Comparison of ENCODE assay signal across 10 cellular contexts in the genomic region with DNA sequence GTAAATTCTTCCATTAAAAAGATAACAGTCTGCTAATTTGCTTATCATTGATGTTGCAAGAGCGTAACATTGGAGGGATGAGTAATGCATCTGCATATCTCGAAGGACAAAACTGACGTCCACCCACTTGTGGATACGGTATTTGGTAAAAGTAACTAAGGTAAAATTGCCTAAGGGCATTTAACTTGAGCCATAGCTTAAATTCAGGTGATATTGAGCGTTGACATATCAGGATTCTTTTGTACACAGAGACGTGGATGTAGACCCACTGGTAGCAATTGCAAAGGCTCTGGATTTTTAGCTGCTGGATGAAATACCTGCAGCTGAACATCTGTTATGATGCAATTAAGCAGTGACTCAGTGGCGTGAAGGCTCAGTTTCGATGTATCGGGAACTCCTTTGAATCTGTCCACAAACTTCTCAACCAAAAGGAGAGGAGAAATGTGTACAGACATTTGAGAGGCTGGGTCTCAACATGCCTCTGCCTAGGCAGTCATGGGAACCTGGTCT.
DNase-seq lines count a peak whose midpoint lies in the region; TF ChIP-seq lines count a peak whose summit lies in the region.
"Had no signal": no experiment of that assay in that cellular context is flagged by ENCODE, and none has a peak within 500 bp of the region (broad histone marks: within the 10 kb centered on the region; RNA-seq: fewer than 3 reads in every experiment).

No MANE protein-coding gene starts in this region.

- no peaks in the 10 kb centered on the region for H3K9me3 ChIP-seq in BLaER1
- no peaks in the 10 kb centered on the region for H3K9me3 ChIP-seq in Loucy (ENCODE audit: insufficient read depth, low read depth, low read length)
- H3K9me3 ChIP-seq in adrenal gland (replicated peaks in 1 of 3) = no peaks in the 10 kb centered on the region
- H3K9me3 ChIP-seq in muscle layer of duodenum (ENCODE audit: control insufficient read depth in 1 of 2, low read length in 2 of 2) = no peaks in the 10 kb centered on the region

- peak in 4 of 7 donors; percentile 58 to 72 (median 65) for DNase-seq in adrenal gland
- DNase-seq in erythroblast (lab: John Stamatoyannopoulos, UW) = no peak
- no peak for DNase-seq in C1 segment of cervical spinal cord (lab: John Stamatoyannopoulos, UW)
- DNase-seq in NCI-H345 (lab: John Stamatoyannopoulos, UW) = no peak
- DNase-seq in NCI-H446 treated with DMSO at 0.1 percent for 48 hours (lab: John Stamatoyannopoulos, UW) = no peak
- DNase-seq: hypothalamus had no signal

- 34 to 49% (median 40%) methylated on average over 9 of the region's 9 CpGs for WGBS in adrenal gland, 4 donors

- H3K4me1 ChIP-seq in BLaER1 (peaks cover 98% of the 10 kb centered on the region), Loucy (ENCODE audit: insufficient read depth, low read length, poor library complexity, severe bottlenecking) (peaks cover 95% of the 10 kb centered on the region), adrenal gland (replicated peaks in 1 of 2) (peaks cover 69 to 98% of the 10 kb centered on the region in 2 donors), muscle layer of duodenum (ENCODE audit: control insufficient read depth in 1 of 2, insufficient read depth in 2 of 2, low read length in 2 of 2) (peaks cover 72 to 80% of the 10 kb centered on the region in 2 donors)

- H3K27me3 ChIP-seq in BLaER1 (no peaks in the 10 kb centered on the region), Loucy (ENCODE audit: insufficient read depth, low read length, poor library complexity, severe bottlenecking) (no peaks in the 10 kb centered on the region), adrenal gland (no peaks in the 10 kb centered on the region), muscle layer of duodenum (ENCODE audit: low read depth, low read length) (no peaks in the 10 kb centered on the region)

- H3K9me2 ChIP-seq in Loucy (replicated peaks; ENCODE audit: low read depth, low read length) = no peaks in the 10 kb centered on the region

- peak overlapping the region; percentile 98 for H3K4me2 ChIP-seq in BLaER1
- H3K4me2 ChIP-seq in Loucy (ENCODE audit: low read depth, low read length, poor library complexity, severe bottlenecking) = peak overlapping the region; percentile 92

- H3K4me3 ChIP-seq in BLaER1 (no peak overlapping the region), Loucy (ENCODE audit: low read length, poor library complexity, severe bottlenecking) (peak overlapping the region; percentile 70), adrenal gland (no peak overlapping the region), muscle layer of duodenum (ENCODE audit: low read depth in 1 of 2, low read length in 2 of 2) (no peak overlapping the region)

- TF ChIP-seq POLR2A in adrenal gland (IDR thresholded peaks at IDR 0.05) = peak in 1 of 2 donors; percentile 26
- no peak for TF ChIP-seq POLR2A in erythroblast (IDR thresholded peaks at IDR 0.05; ENCODE audit: low read length)

- peak overlapping the region; percentile 35; the same call in 1 of the 2 replicates for H3K27ac ChIP-seq in BLaER1
- peak overlapping the region; percentile 54 to 93 (median 84) for H3K27ac ChIP-seq in adrenal gland
- H3K27ac ChIP-seq in muscle layer of duodenum (ENCODE audit: low read length) = peak overlapping the region; percentile 96
- H3K27ac ChIP-seq: HL-60 had no signal

- H3K36me3 ChIP-seq in BLaER1 (peaks cover 52% of the 10 kb centered on the region), Loucy (ENCODE audit: insufficient read depth, low read length) (peaks cover 17% of the 10 kb centered on the region; the same call in 1 of the 2 replicates), adrenal gland (replicated peaks in 1 of 2) (no peaks in the 10 kb centered on the region), muscle layer of duodenum (ENCODE audit: control insufficient read depth in 1 of 2, insufficient read depth in 2 of 2, low read length in 2 of 2) (no peaks in the 10 kb centered on the region)

- H3K9ac ChIP-seq in BLaER1 (no peak overlapping the region), Loucy (ENCODE audit: low read depth, low read length, poor library complexity, severe bottlenecking) (peak overlapping the region; percentile 0)

- no peak overlapping the region for H2AFZ ChIP-seq in Loucy (ENCODE audit: low read length)

- H3F3A ChIP-seq in Loucy (ENCODE audit: low read depth) = peaks cover 35% of the 10 kb centered on the region

- no peak for TF ChIP-seq CTCF in Loucy (conservative IDR thresholded peaks at IDR 0.05; ENCODE audit: low read length)
- TF ChIP-seq CTCF in adrenal gland (IDR thresholded peaks at IDR 0.05) = no peak

- intact Hi-C loops in adrenal gland (cut with DNase I) = no loop called here

- H4K20me1 ChIP-seq in BLaER1 = peaks cover 99% of the 10 kb centered on the region
- H4K20me1 ChIP-seq in Loucy (ENCODE audit: insufficient read depth, low read length, poor library complexity, severe bottlenecking) = peaks cover 79% of the 10 kb centered on the region

- peaks cover 99% of the 10 kb centered on the region for H3K79me2 ChIP-seq in Loucy (ENCODE audit: insufficient read depth, low read length)

Comparison
In these comparisons a context has a peak if more than half of its experiments do, and no peak if none do; other contexts are left out.
1. H3K27ac ChIP-seq: peak in every context shown above with its lines; median percentile 96 in muscle layer of duodenum; 84 in adrenal gland; 35 in BLaER1.
2. DNase-seq: peak in adrenal gland (4 of 7); none in erythroblast (0 of 2), C1 segment of cervical spinal cord (0 of 14), NCI-H345 (single experiment) and NCI-H446 treated with DMSO at 0.1 percent for 48 hours (single experiment).